Comparison of ENCODE assay signal across 17 cellular contexts in the genomic region with DNA sequence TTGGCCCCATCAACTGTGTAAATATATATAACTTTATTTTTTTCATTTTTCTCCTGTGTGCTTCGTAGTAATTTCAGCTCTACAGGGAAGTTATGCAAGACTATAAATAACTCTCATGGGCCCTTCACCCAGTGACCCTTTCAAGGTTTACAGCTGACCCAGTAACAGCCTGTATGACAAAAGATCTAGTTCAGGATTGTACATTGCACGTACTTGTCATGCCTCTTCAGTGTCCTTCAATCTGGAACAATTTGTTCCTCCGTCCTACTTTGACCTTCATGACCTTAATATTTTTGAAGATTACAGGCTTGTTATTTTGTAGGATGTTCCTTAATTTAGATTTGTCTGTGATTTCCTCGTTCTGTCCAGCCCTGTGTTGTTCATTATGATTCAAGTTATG. TPM values are rescaled to one million over a fixed set of nuclear protein-coding genes. Genes with fewer than 3 reads are reported as not detected.
DNase-seq lines count a peak whose midpoint lies in the region; ATAC-seq and TF ChIP-seq lines count a peak whose summit lies in the region.
"Had no signal": no experiment of that assay in that cellular context is flagged by ENCODE, and none has a peak within 500 bp of the region (broad histone marks: within the 10 kb centered on the region; RNA-seq: fewer than 3 reads in every experiment).

No MANE protein-coding gene starts in this region.

- H3K4me1 ChIP-seq in heart left ventricle: peaks cover 0 to 35% (median 9%) of the 10 kb centered on the region in 12 donors
- no peaks in the 10 kb centered on the region for H3K4me1 ChIP-seq in lower lobe of right lung
- H3K4me1 ChIP-seq in prostate gland (replicated peaks): no peaks in the 10 kb centered on the region
- H3K4me1 ChIP-seq: HAP-1, SJCRH30 had no signal

- no peak overlapping the region for H3K4me3 ChIP-seq in heart left ventricle
- no peak overlapping the region for H3K4me3 ChIP-seq in lower lobe of right lung
- H3K4me3 ChIP-seq in prostate gland: no peak overlapping the region
- H3K4me3 ChIP-seq: A549, HAP-1, SJCRH30 had no signal

- intact Hi-C loops in heart left ventricle (cut with DNase I) (no loop called here), lower lobe of right lung (cut with DNase I) (no loop called here), prostate gland (cut with DNase I) (no loop called here)

- TF ChIP-seq POLR2A in heart left ventricle (IDR thresholded peaks at IDR 0.05) (no peak), prostate gland (IDR thresholded peaks at IDR 0.05) (no peak)

- WGBS in heart left ventricle, 4 donors: 14 to 21% (median 17%) methylated on average over 4 of the region's 4 CpGs
- WGBS in prostate gland: 27% methylated on average over 4 of the region's 4 CpGs

- no peak for TF ChIP-seq CTCF in heart left ventricle (IDR thresholded peaks at IDR 0.05)
- no peak for TF ChIP-seq CTCF in lower lobe of right lung (IDR thresholded peaks at IDR 0.05)
- no peak for TF ChIP-seq CTCF in prostate gland (IDR thresholded peaks at IDR 0.05)

- ATAC-seq in heart left ventricle (peak; percentile 47 to 66 (median 56)), lower lobe of right lung (peak; percentile 71), HG02981 (IDR thresholded peaks at IDR 0.05; ENCODE audit: unreplicated experiment) (no peak)
- ATAC-seq: A549 had no signal

- H3K36me3 ChIP-seq in heart left ventricle: no peaks in the 10 kb centered on the region
- H3K36me3 ChIP-seq in lower lobe of right lung: no peaks in the 10 kb centered on the region
- H3K36me3 ChIP-seq in prostate gland: no peaks in the 10 kb centered on the region
- H3K36me3 ChIP-seq: HAP-1, SJCRH30 had no signal

- peaks cover 0 to 15% (median 1%) of the 10 kb centered on the region in 12 donors for H3K9me3 ChIP-seq in heart left ventricle
- H3K9me3 ChIP-seq in lower lobe of right lung: no peaks in the 10 kb centered on the region
- H3K9me3 ChIP-seq in prostate gland: no peaks in the 10 kb centered on the region
- H3K9me3 ChIP-seq: A549, HAP-1, SJCRH30 had no signal

- no peaks in the 10 kb centered on the region for H3K27me3 ChIP-seq in heart left ventricle
- H3K27me3 ChIP-seq in lower lobe of right lung (ENCODE audit: low read depth): no peaks in the 10 kb centered on the region
- H3K27me3 ChIP-seq in prostate gland (replicated peaks; ENCODE audit: insufficient read depth): no peaks in the 10 kb centered on the region
- H3K27me3 ChIP-seq: SJCRH30 had no signal

- peak overlapping the region in 7 of 12 donors; percentile 1 to 47 (median 31) for H3K27ac ChIP-seq in heart left ventricle
- H3K27ac ChIP-seq in lower lobe of right lung: no peak overlapping the region
- no peak overlapping the region for H3K27ac ChIP-seq in prostate gland
- H3K27ac ChIP-seq: SJCRH30 had no signal

- DNase-seq in HCEC 1CT (peak; percentile 40), NCI-H2227 (lab: John Stamatoyannopoulos, UW; ENCODE audit: unreplicated experiment) (peak; percentile 49), heart left ventricle (no peak), lower lobe of right lung (no peak), prostate gland (ENCODE audit: low spot score) (no peak), NCI-H748 (lab: John Stamatoyannopoulos, UW; ENCODE audit: unreplicated experiment) (no peak)
- DNase-seq: DND-41, GDM1, KBM-7, NCI-H187 treated with DMSO at 0.1 percent for 48 hours, NCI-H510A, SJCRH30 had no signal

RNA-seq across cellular contexts. Expression of a gene that starts 40.5 kb away (rescaled TPM):
- 1 to 10 TPM in 1 of 9 donors, under 1 TPM in 8; 0.11 to 1.2 (median 0.22) TPM for total RNA-seq in heart left ventricle
- polyA plus RNA-seq in heart left ventricle: under 1 TPM; 0.12 to 0.15 TPM
- total RNA-seq in lower lobe of right lung: not detected
- total RNA-seq in prostate gland: 1 to 10 TPM in 1 of 2 donors, not detected in 1; 2.3 TPM
- total RNA-seq: RPMI7951, SJCRH30 had no signal
- polyA plus RNA-seq: CD14-positive monocyte had no signal

RNA-seq across cellular contexts. Expression of a gene that starts 46.7 kb away (rescaled TPM):
- total RNA-seq in heart left ventricle (1 to 10 TPM in 2 of 9 donors, under 1 TPM in 7; 0.16 to 3.6 (median 0.77) TPM), lower lobe of right lung (0.41 TPM), prostate gland (under 1 TPM; 0.23 to 0.62 TPM)
- under 1 TPM; 0.15 to 0.19 TPM for polyA plus RNA-seq in heart left ventricle
- total RNA-seq: RPMI7951, SJCRH30 had no signal
- polyA plus RNA-seq: A549, CD14-positive monocyte had no signal

Comparison
In these comparisons a context has a peak if more than half of its experiments do, and no peak if none do; other contexts are left out.
1. DNase-seq: peak in HCEC 1CT (single experiment) and NCI-H2227 (single experiment); none in heart left ventricle (0 of 5), lower lobe of right lung (single experiment), prostate gland (single experiment) and NCI-H748 (single experiment).
2. H3K27ac ChIP-seq: peak in heart left ventricle (7 of 12); none in lower lobe of right lung (single experiment) and prostate gland (0 of 2).